ENCODE assay signal across 8 cellular contexts in the genomic region with DNA sequence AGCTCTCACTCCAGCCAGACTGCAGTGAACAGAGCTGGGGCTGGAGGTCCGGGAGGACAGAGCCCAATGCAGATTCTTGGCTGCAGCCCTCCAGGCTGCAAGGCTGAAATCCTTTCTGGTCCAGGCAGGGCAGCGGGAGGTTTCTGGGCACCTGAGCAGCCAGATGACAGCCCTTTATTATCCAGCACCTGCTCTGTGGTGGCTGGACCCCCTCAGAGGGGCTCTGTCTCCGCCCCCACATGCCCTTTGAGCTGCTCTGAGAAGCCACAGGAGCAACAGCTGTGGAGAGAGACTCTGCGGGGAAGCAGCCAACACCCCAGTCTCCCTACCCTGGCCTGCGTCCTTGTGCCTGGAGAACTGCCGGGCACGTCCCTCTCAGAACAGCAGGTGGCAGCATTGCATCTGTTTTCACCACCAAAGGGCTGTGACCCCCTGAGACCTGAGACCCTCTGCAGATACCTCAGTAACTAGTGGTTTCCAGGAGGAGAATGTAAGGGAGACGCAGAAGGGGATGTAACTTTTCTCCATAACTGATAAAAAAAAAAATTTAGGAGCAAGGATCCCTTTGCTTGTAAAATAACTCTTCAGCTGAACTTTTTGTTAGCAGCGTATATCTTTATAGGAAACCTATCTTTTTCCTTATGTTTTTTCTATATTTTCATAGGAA. TPM values are rescaled to one million over a fixed set of nuclear protein-coding genes. Genes with fewer than 3 reads are reported as not detected.
A peak's percentile ranks its signal among the peaks of the same experiment; 100 is the strongest.
DNase-seq lines count a peak whose midpoint lies in the region; ATAC-seq and TF ChIP-seq lines count a peak whose summit lies in the region.

No MANE protein-coding gene starts in this region.

- H3K4me3 ChIP-seq in BE2C (ENCODE audit: low read depth, low read length) (no peak overlapping the region), NT2/D1 (ENCODE audit: insufficient read length, low read depth) (no peak overlapping the region)

- H3K4me3 Mint-ChIP-seq in HFFc6 (no peak overlapping the region), natural killer cell (no peak overlapping the region)
- no peak overlapping the region for H3K4me3 Mint-ChIP-seq in stimulated activated naive B cell treated with anti-CD40 and anti-IgM and Interleukin-4, amounts not matched to agents 10 μg/mL and 1 μg/mL and 100 μg/mL, for 72 hours

- no peaks in the 10 kb centered on the region for H3K9me3 Mint-ChIP-seq in HFFc6
- H3K9me3 Mint-ChIP-seq in natural killer cell, result no peaks in the 10 kb centered on the region
- H3K9me3 Mint-ChIP-seq in stimulated activated naive B cell treated with anti-CD40 and anti-IgM and Interleukin-4, amounts not matched to agents 10 μg/mL and 1 μg/mL and 100 μg/mL, for 72 hours, result no peaks in the 10 kb centered on the region

- no peak for TF ChIP-seq POLR2A in erythroblast (IDR thresholded peaks at IDR 0.05; ENCODE audit: low read length)

- H3K36me3 ChIP-seq in BE2C (peaks cover under 1% of the 10 kb centered on the region), NT2/D1 (ENCODE audit: insufficient read depth, insufficient read length, low read length) (peaks cover 5% of the 10 kb centered on the region)

- peak in 2 of 3 donors; percentile 17 to 31 for ATAC-seq in natural killer cell
- peak; percentile 28 to 36 for ATAC-seq in stimulated activated naive B cell treated with anti-CD40 and anti-IgM and Interleukin-4, amounts not matched to agents 10 μg/mL and 1 μg/mL and 100 μg/mL, for 72 hours (replicated peaks)
- ATAC-seq in GM21529 (IDR thresholded peaks at IDR 0.05; ENCODE audit: unreplicated experiment), result no peak

- H3K4me1 Mint-ChIP-seq in HFFc6 (ENCODE audit: low read depth) (peaks cover 30% of the 10 kb centered on the region), natural killer cell (peaks cover 16% of the 10 kb centered on the region in 2 donors)
- H3K4me1 Mint-ChIP-seq in stimulated activated naive B cell treated with anti-CD40 and anti-IgM and Interleukin-4, amounts not matched to agents 10 μg/mL and 1 μg/mL and 100 μg/mL, for 72 hours, result peaks cover 11 to 31% of the 10 kb centered on the region in 2 donors

- DNase-seq in BE2C (peak; percentile 87), HFFc6 (peak; percentile 48), NT2/D1 (ENCODE audit: low read depth, low spot score) (no peak), erythroblast (lab: John Stamatoyannopoulos, UW) (peak; percentile 73 to 83), natural killer cell (peak; percentile 62)
- DNase-seq in activated CD8-positive, alpha-beta memory T cell treated with anti-CD3 and anti-CD28 coated beads, Interleukin-2, amount 50 U/mL, for 24 hours (ENCODE audit: extremely low read depth), result peak; percentile 48
- DNase-seq in stimulated activated naive B cell treated with anti-CD40 and anti-IgM and Interleukin-4, amounts not matched to agents 10 μg/mL and 1 μg/mL and 100 μg/mL, for 72 hours, result peak; percentile 65

- intact Hi-C loops in natural killer cell (cut with micrococcal nuclease), result loop anchor here (1.0 kb wide), 1 partner anchor 153 kb away; no protein-coding TSS in a partner anchor

- H3K9ac ChIP-seq in NT2/D1 (ENCODE audit: insufficient read length, low read depth), result peak overlapping the region; percentile 72

- H3K27me3 Mint-ChIP-seq in HFFc6 (ENCODE audit: insufficient read depth) (peaks cover 9% of the 10 kb centered on the region), natural killer cell (ENCODE audit: low read depth in 2 of 2) (no peaks in the 10 kb centered on the region)
- H3K27me3 Mint-ChIP-seq in stimulated activated naive B cell treated with anti-CD40 and anti-IgM and Interleukin-4, amounts not matched to agents 10 μg/mL and 1 μg/mL and 100 μg/mL, for 72 hours, result no peaks in the 10 kb centered on the region

- H3K27ac Mint-ChIP-seq in HFFc6 (no peak overlapping the region), natural killer cell (no peak overlapping the region)
- H3K27ac Mint-ChIP-seq in stimulated activated naive B cell treated with anti-CD40 and anti-IgM and Interleukin-4, amounts not matched to agents 10 μg/mL and 1 μg/mL and 100 μg/mL, for 72 hours, result peak overlapping the region; percentile 47

- no peaks in the 10 kb centered on the region for H3K27me3 ChIP-seq in BE2C
- peaks cover 3% of the 10 kb centered on the region for H3K27me3 ChIP-seq in NT2/D1 (ENCODE audit: insufficient read depth, insufficient read length)

- TF ChIP-seq CTCF in BE2C (IDR thresholded peaks at IDR 0.05; ENCODE audit: low read depth, low read length) (peak; percentile 91), HFFc6 (IDR thresholded peaks at IDR 0.05) (peak; percentile 91), natural killer cell (IDR thresholded peaks at IDR 0.05) (peak; percentile 80)

- peaks cover 9% of the 10 kb centered on the region for H3K4me1 ChIP-seq in BE2C
- H3K4me1 ChIP-seq in NT2/D1 (ENCODE audit: insufficient read depth, insufficient read length), result peaks cover 23% of the 10 kb centered on the region

- H3K36me3 Mint-ChIP-seq in HFFc6 (ENCODE audit: low read depth) (peaks cover 5% of the 10 kb centered on the region), natural killer cell (no peaks in the 10 kb centered on the region)
- peaks cover under 1% of the 10 kb centered on the region in 2 donors for H3K36me3 Mint-ChIP-seq in stimulated activated naive B cell treated with anti-CD40 and anti-IgM and Interleukin-4, amounts not matched to agents 10 μg/mL and 1 μg/mL and 100 μg/mL, for 72 hours

- H3K9me3 ChIP-seq in BE2C (no peaks in the 10 kb centered on the region), NT2/D1 (ENCODE audit: insufficient read depth, low read length) (no peaks in the 10 kb centered on the region)

RNA-seq across cellular contexts. Expression of a gene that starts 3.7 kb away (rescaled TPM):
- 30.2 TPM for polyA plus RNA-seq in BE2C (2012; ENCODE audit: insufficient read depth, insufficient read length, low read depth)
- total RNA-seq in HFFc6 (2021; fragmentation: NEBNext Ultra II Directional; extraction: Animal tissue kit (Norgen Biotek cat#: 25700)), result 100 to 1,000 TPM; 105 to 118 (median 111) TPM
- 10 to 100 TPM; 32.4 to 44.8 (median 38.2) TPM for total RNA-seq in natural killer cell

RNA-seq across cellular contexts. Expression of a gene that starts 32.5 kb away (rescaled TPM):
- polyA plus RNA-seq in BE2C (2012; ENCODE audit: insufficient read depth, insufficient read length, low read depth), result 1.8 TPM
- total RNA-seq in HFFc6 (2021; fragmentation: NEBNext Ultra II Directional; extraction: Animal tissue kit (Norgen Biotek cat#: 25700)), result 1 to 10 TPM in 3 of 6 experiments, under 1 TPM in 3; 0.74 to 1.8 (median 0.97) TPM
- total RNA-seq in natural killer cell, result 1 to 10 TPM in 1 of 3 donors, under 1 TPM in 2; 0.70 to 2.9 (median 0.95) TPM

RNA-seq across cellular contexts. Expression of a gene that starts 44.1 kb away (rescaled TPM):
- polyA plus RNA-seq in BE2C (2012; ENCODE audit: insufficient read depth, insufficient read length, low read depth), result 313 TPM
- 100 to 1,000 TPM; 254 to 315 (median 279) TPM for total RNA-seq in HFFc6 (2021; fragmentation: NEBNext Ultra II Directional; extraction: Animal tissue kit (Norgen Biotek cat#: 25700))
- 100 to 1,000 TPM in 2 of 3 donors, 10 to 100 TPM in 1; 86.5 to 106 (median 106) TPM for total RNA-seq in natural killer cell

RNA-seq across cellular contexts. Expression of a gene that starts 54.3 kb away (rescaled TPM):
- polyA plus RNA-seq in BE2C (2012; ENCODE audit: insufficient read depth, insufficient read length, low read depth), result 202 TPM
- 100 to 1,000 TPM in 3 of 6 experiments, 10 to 100 TPM in 3; 85.0 to 115 (median 100) TPM for total RNA-seq in HFFc6 (2021; fragmentation: NEBNext Ultra II Directional; extraction: Animal tissue kit (Norgen Biotek cat#: 25700))
- 100 to 1,000 TPM; 123 to 159 (median 149) TPM for total RNA-seq in natural killer cell

RNA-seq across cellular contexts. Expression of a gene that starts 57.0 kb away (rescaled TPM):
- polyA plus RNA-seq in BE2C (2012; ENCODE audit: insufficient read depth, insufficient read length, low read depth), result 301 TPM
- total RNA-seq in HFFc6 (2021; fragmentation: NEBNext Ultra II Directional; extraction: Animal tissue kit (Norgen Biotek cat#: 25700)), result 10 to 100 TPM; 37.1 to 43.9 (median 40.3) TPM
- total RNA-seq in natural killer cell, result 10 to 100 TPM; 17.5 to 20.9 (median 19.3) TPM
